1 cellular context compared by ENCODE assay signal in the genomic region with DNA sequence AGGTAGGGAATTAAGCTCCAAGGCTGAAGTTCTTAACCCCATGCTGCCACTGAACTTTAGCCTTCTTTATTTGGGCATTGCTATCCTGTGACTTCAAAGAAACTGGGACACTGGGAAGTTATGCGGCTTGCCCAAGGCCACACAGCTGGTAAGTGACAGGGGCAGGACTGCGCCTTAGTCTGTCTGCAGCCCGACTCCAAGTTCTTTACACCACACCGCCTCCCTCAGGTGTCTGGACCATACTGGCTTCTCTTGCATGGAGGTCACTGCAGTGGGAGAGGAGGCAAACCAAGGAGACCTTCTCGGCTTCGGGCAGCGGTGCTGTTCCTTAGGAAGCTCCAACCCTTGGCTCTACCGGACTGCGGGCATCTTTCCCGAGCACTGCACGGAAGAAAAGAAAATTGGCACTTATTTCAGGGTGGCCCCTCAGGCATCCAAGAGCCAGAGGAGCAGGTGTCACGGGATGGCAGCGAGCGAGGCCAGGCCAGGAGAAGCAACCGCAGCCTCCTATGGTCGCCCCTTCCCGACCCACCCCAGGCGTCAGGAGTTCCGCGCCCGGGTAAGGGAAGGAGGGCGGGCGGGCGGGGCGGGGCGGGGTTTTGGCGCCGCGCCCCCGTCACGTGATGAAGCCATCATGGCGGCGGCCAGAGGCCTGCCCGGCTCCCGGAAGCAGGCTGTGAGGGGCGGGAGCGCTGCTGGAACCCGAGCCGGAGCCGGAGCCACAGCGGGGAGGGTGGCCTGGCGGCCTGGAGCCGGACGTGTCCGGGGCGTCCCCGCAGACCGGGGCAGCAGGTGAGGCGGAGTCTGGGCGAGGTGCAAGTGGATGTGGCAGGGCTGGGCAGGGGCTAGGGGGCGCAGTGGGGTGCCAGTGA.
A peak's percentile ranks its signal among the peaks of the same experiment; 100 is the strongest.
TF ChIP-seq lines count a peak whose summit lies in the region.

No MANE protein-coding gene starts in this region.

TF ChIP-seq in HepG2, 621 proteins besides CTCF, POLR2A, EP300 and RAD21 (continued from another document and continues in another):
- TF ChIP-seq, protein P1, sequence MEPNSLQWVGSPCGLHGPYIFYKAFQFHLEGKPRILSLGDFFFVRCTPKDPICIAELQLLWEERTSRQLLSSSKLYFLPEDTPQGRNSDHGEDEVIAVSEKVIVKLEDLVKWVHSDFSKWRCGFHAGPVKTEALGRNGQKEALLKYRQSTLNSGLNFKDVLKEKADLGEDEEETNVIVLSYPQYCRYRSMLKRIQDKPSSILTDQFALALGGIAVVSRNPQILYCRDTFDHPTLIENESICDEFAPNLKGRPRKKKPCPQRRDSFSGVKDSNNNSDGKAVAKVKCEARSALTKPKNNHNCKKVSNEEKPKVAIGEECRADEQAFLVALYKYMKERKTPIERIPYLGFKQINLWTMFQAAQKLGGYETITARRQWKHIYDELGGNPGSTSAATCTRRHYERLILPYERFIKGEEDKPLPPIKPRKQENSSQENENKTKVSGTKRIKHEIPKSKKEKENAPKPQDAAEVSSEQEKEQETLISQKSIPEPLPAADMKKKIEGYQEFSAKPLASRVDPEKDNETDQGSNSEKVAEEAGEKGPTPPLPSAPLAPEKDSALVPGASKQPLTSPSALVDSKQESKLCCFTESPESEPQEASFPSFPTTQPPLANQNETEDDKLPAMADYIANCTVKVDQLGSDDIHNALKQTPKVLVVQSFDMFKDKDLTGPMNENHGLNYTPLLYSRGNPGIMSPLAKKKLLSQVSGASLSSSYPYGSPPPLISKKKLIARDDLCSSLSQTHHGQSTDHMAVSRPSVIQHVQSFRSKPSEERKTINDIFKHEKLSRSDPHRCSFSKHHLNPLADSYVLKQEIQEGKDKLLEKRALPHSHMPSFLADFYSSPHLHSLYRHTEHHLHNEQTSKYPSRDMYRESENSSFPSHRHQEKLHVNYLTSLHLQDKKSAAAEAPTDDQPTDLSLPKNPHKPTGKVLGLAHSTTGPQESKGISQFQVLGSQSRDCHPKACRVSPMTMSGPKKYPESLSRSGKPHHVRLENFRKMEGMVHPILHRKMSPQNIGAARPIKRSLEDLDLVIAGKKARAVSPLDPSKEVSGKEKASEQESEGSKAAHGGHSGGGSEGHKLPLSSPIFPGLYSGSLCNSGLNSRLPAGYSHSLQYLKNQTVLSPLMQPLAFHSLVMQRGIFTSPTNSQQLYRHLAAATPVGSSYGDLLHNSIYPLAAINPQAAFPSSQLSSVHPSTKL (CRISPR knock-in tag; IDR thresholded peaks at IDR 0.05) = peak; percentile 41
- TF ChIP-seq, protein P2, sequence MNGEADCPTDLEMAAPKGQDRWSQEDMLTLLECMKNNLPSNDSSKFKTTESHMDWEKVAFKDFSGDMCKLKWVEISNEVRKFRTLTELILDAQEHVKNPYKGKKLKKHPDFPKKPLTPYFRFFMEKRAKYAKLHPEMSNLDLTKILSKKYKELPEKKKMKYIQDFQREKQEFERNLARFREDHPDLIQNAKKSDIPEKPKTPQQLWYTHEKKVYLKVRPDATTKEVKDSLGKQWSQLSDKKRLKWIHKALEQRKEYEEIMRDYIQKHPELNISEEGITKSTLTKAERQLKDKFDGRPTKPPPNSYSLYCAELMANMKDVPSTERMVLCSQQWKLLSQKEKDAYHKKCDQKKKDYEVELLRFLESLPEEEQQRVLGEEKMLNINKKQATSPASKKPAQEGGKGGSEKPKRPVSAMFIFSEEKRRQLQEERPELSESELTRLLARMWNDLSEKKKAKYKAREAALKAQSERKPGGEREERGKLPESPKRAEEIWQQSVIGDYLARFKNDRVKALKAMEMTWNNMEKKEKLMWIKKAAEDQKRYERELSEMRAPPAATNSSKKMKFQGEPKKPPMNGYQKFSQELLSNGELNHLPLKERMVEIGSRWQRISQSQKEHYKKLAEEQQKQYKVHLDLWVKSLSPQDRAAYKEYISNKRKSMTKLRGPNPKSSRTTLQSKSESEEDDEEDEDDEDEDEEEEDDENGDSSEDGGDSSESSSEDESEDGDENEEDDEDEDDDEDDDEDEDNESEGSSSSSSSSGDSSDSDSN (CRISPR knock-in tag; IDR thresholded peaks at IDR 0.05) = peak; percentile 84
- TF ChIP-seq HNRNPL (IDR thresholded peaks at IDR 0.05; ENCODE audit: low read depth, low read length) = 0 out of 2 replicates have a peak, but pooled peaks have one; percentile 12
- TF ChIP-seq, protein P3, sequence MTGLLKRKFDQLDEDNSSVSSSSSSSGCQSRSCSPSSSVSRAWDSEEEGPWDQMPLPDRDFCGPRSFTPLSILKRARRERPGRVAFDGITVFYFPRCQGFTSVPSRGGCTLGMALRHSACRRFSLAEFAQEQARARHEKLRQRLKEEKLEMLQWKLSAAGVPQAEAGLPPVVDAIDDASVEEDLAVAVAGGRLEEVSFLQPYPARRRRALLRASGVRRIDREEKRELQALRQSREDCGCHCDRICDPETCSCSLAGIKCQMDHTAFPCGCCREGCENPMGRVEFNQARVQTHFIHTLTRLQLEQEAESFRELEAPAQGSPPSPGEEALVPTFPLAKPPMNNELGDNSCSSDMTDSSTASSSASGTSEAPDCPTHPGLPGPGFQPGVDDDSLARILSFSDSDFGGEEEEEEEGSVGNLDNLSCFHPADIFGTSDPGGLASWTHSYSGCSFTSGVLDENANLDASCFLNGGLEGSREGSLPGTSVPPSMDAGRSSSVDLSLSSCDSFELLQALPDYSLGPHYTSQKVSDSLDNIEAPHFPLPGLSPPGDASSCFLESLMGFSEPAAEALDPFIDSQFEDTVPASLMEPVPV (CRISPR knock-in tag; IDR thresholded peaks at IDR 0.05) = no peak; the same call in 1 of the 2 replicates
- no peak for TF ChIP-seq NFIB (CRISPR knock-in tag; IDR thresholded peaks at IDR 0.05; ENCODE audit: borderline replicate concordance)
- TF ChIP-seq SIN3B (IDR thresholded peaks at IDR 0.05; ENCODE audit: low read length) = peak; percentile 47; the same call in 1 of the 2 replicates
- peak; percentile 39; the same call in 1 of the 2 replicates for TF ChIP-seq TFDP1 (CRISPR knock-in tag; IDR thresholded peaks at IDR 0.05; ENCODE audit: borderline replicate concordance)
- TF ChIP-seq ZNF770 (CRISPR knock-in tag; IDR thresholded peaks at IDR 0.05) = 0 out of 2 replicates have a peak, but pooled peaks have one; percentile 33
- peak; percentile 86 for TF ChIP-seq ZXDC (CRISPR knock-in tag; IDR thresholded peaks at IDR 0.05)
- peak; percentile 97 for TF ChIP-seq PHF20 (CRISPR knock-in tag; IDR thresholded peaks at IDR 0.05)
- no peak for TF ChIP-seq REXO4 (CRISPR knock-in tag; IDR thresholded peaks at IDR 0.05; ENCODE audit: borderline replicate concordance)
- TF ChIP-seq KLF6 (CRISPR knock-in tag; IDR thresholded peaks at IDR 0.05) = 0 out of 2 replicates have a peak, but pooled peaks have one; percentile 28
- TF ChIP-seq MEIS2 (CRISPR knock-in tag; IDR thresholded peaks at IDR 0.05) = peak; percentile 51; the same call in 1 of the 2 replicates
- TF ChIP-seq E2F1 (CRISPR knock-in tag; IDR thresholded peaks at IDR 0.05) = peak; percentile 79
- no peak for TF ChIP-seq ZNF75D (CRISPR knock-in tag; IDR thresholded peaks at IDR 0.05; ENCODE audit: borderline replicate concordance)
- TF ChIP-seq HDAC1 (CRISPR knock-in tag; IDR thresholded peaks at IDR 0.05) = peak; percentile 84
- TF ChIP-seq MIER2 (CRISPR knock-in tag; IDR thresholded peaks at IDR 0.05) = no peak
- 0 out of 2 replicates have a peak, but pooled peaks have one; percentile 66 for TF ChIP-seq ZHX1 (CRISPR knock-in tag; IDR thresholded peaks at IDR 0.05; ENCODE audit: low read depth)
- TF ChIP-seq ZNF589 (CRISPR knock-in tag; conservative IDR thresholded peaks at IDR 0.05) = 0 out of 2 replicates have a peak, but pooled peaks have one; percentile 20
- TF ChIP-seq BHLHE40 (IDR thresholded peaks at IDR 0.05; ENCODE audit: low read length) = peak; percentile 84
- no peak for TF ChIP-seq MYNN (CRISPR knock-in tag; IDR thresholded peaks at IDR 0.05; ENCODE audit: low read depth)
- TF ChIP-seq ZNF720 (CRISPR knock-in tag; IDR thresholded peaks at IDR 0.05) = no peak
- TF ChIP-seq NFKB2 (CRISPR knock-in tag; IDR thresholded peaks at IDR 0.05; ENCODE audit: borderline replicate concordance) = no peak
- TF ChIP-seq RBM39 (IDR thresholded peaks at IDR 0.05; ENCODE audit: low read depth, low read length, poor library complexity, severe bottlenecking) = peak; percentile 31
- no peak for TF ChIP-seq RFX5 (IDR thresholded peaks at IDR 0.05; ENCODE audit: low read depth, low read length)
- no peak for TF ChIP-seq NFYB (CRISPR knock-in tag; IDR thresholded peaks at IDR 0.05)
- peak; percentile 42; the same call in 1 of the 2 replicates for TF ChIP-seq ZNF563 (CRISPR knock-in tag; IDR thresholded peaks at IDR 0.05)
- TF ChIP-seq ZNF136 (CRISPR knock-in tag; IDR thresholded peaks at IDR 0.05; ENCODE audit: low read depth) = peak; percentile 38; the same call in 1 of the 2 replicates
- no peak; the same call in 1 of the 2 replicates for TF ChIP-seq ZBTB7B (CRISPR knock-in tag; IDR thresholded peaks at IDR 0.05)
- no peak for TF ChIP-seq FOXK1 (CRISPR knock-in tag; IDR thresholded peaks at IDR 0.05; ENCODE audit: borderline replicate concordance, low read depth)
- peak; percentile 74; the same call in 1 of the 2 replicates for TF ChIP-seq ZNF547 (CRISPR knock-in tag; IDR thresholded peaks at IDR 0.05)
- TF ChIP-seq ZFP82 (CRISPR knock-in tag; IDR thresholded peaks at IDR 0.05; ENCODE audit: borderline replicate concordance) = no peak; the same call in 1 of the 2 replicates
- no peak for TF ChIP-seq PHF21A (CRISPR knock-in tag; IDR thresholded peaks at IDR 0.05)
- no peak for TF ChIP-seq SKI (IDR thresholded peaks at IDR 0.05; ENCODE audit: partially characterized antibody)
- peak; percentile 48 for TF ChIP-seq GABPA (IDR thresholded peaks at IDR 0.05; ENCODE audit: low read depth, low read length)
- TF ChIP-seq GABPA (CRISPR knock-in tag; IDR thresholded peaks at IDR 0.05; ENCODE audit: low read depth) = no peak; the same call in 1 of the 2 replicates
